ENCODE assay signal across 19 cellular contexts in genomic region chr14:64733321-64733720, GRCh38. TPM values are rescaled to one million over a fixed set of nuclear protein-coding genes. Genes with fewer than 3 reads are reported as not detected.
DNase-seq lines count a peak whose midpoint lies in the region; ATAC-seq, FAIRE-seq and TF ChIP-seq lines count a peak whose summit lies in the region.
"Had no signal": no experiment of that assay in that cellular context is flagged by ENCODE, and none has a peak within 500 bp of the region (broad histone marks: within the 10 kb centered on the region; RNA-seq: fewer than 3 reads in every experiment).

No MANE protein-coding gene starts in this region.

- no peaks in the 10 kb centered on the region for H3K9me3 Mint-ChIP-seq in chondrocyte (ENCODE audit: low read depth)
- no peaks in the 10 kb centered on the region for H3K9me3 Mint-ChIP-seq in natural killer cell
- H3K9me3 Mint-ChIP-seq: CD4-positive, CD25-positive, alpha-beta regulatory T cell had no signal

- FAIRE-seq in HepG2 (lab: Jason Lieb, UNC): no peak
- FAIRE-seq: GM12892, H54 had no signal

- H3K4me1 ChIP-seq in right lobe of liver (peaks cover 0 to 9% (median 4%) of the 10 kb centered on the region in 4 donors), HepG2 (ENCODE audit: insufficient read depth, low read length) (peaks cover 18% of the 10 kb centered on the region)

- H3K27ac ChIP-seq in right lobe of liver: no peak overlapping the region
- no peak overlapping the region for H3K27ac ChIP-seq in HepG2 (ENCODE audit: extremely low read length, insufficient read depth, low read length)
- H3K27ac ChIP-seq: Peyer's patch had no signal

- TF ChIP-seq EP300 in HepG2 (IDR thresholded peaks at IDR 0.05; ENCODE audit: low read depth in 2 of 2, low read length in 2 of 2): no peak
- no peak for TF ChIP-seq EP300 in HepG2 (CRISPR knock-in tag; IDR thresholded peaks at IDR 0.05; ENCODE audit: borderline replicate concordance)

- intact Hi-C loops in right lobe of liver (cut with DNase I): no loop called here
- intact Hi-C loops in HepG2 (cut with micrococcal nuclease; ENCODE audit: unreplicated experiment): no loop called here
- intact Hi-C loops in natural killer cell (cut with micrococcal nuclease): no loop called here

- TF ChIP-seq RAD21 in HepG2 (CRISPR knock-in tag; IDR thresholded peaks at IDR 0.05): no peak

- BruUV-seq in HepG2 (replicated peaks; lab: Mats Ljungman, UMichigan): no TSS peak

- H2AFZ ChIP-seq in HepG2 (ENCODE audit: low read length): no peak overlapping the region

- CTCF ChIA-PET in HepG2 (lab: Yijun Ruan, JAX; ENCODE audit: low intra/inter-chr PET ratio, low total read pairs): no interaction called here

- H3K4me3 Mint-ChIP-seq in chondrocyte (ENCODE audit: unreplicated experiment) (no peak overlapping the region), natural killer cell (peak overlapping the region; percentile 49)

- H4K20me1 ChIP-seq in HepG2 (ENCODE audit: insufficient read depth, low read length): no peaks in the 10 kb centered on the region

- no peaks in the 10 kb centered on the region for H3K27me3 Mint-ChIP-seq in chondrocyte (ENCODE audit: low read depth)
- no peaks in the 10 kb centered on the region for H3K27me3 Mint-ChIP-seq in natural killer cell (ENCODE audit: low read depth in 2 of 2)
- H3K27me3 Mint-ChIP-seq: CD4-positive, CD25-positive, alpha-beta regulatory T cell had no signal

- H3K9me3 ChIP-seq in right lobe of liver (no peaks in the 10 kb centered on the region), HepG2 (ENCODE audit: low read length) (no peaks in the 10 kb centered on the region), MG63 (no peaks in the 10 kb centered on the region)
- H3K9me3 ChIP-seq: Peyer's patch had no signal

- WGBS in right lobe of liver (ENCODE audit: insufficient coverage, low coverage, low lambda C conversion rate, missing lambda C conversion rate): 84% methylated on average over 9 of the region's 11 CpGs
- WGBS in HepG2 (ENCODE audit: low lambda C conversion rate): 94% methylated on average over 11 of the region's 11 CpGs

- no peaks in the 10 kb centered on the region for H3K27me3 ChIP-seq in right lobe of liver
- no peaks in the 10 kb centered on the region for H3K27me3 ChIP-seq in HepG2 (ENCODE audit: control insufficient read depth in 1 of 2, insufficient read depth in 2 of 2, low read length in 2 of 2)
- H3K27me3 ChIP-seq in MG63: no peaks in the 10 kb centered on the region
- H3K27me3 ChIP-seq: Peyer's patch had no signal

- peaks cover 0 to 29% (median 5%) of the 10 kb centered on the region in 4 donors for H3K36me3 ChIP-seq in right lobe of liver
- H3K36me3 ChIP-seq in HepG2 (replicated peaks in 1 of 2; ENCODE audit: control insufficient read depth in 1 of 2, insufficient read depth in 2 of 2, low read length in 2 of 2): peaks cover 4 to 10% of the 10 kb centered on the region in 2 experiments; a peak in 3 of 5 replicates
- H3K36me3 ChIP-seq in MG63: no peaks in the 10 kb centered on the region; the same call in none of the 2 replicates

- H3K27ac Mint-ChIP-seq in chondrocyte (ENCODE audit: unreplicated experiment): no peak overlapping the region
- H3K27ac Mint-ChIP-seq in natural killer cell: peak overlapping the region; percentile 63 to 72

- ATAC-seq in right lobe of liver (no peak), HepG2 (no peak), natural killer cell (no peak), HG03196 (IDR thresholded peaks at IDR 0.05; ENCODE audit: unreplicated experiment) (no peak), GM18861 (IDR thresholded peaks at IDR 0.05; ENCODE audit: unreplicated experiment) (no peak)

- H3K36me3 Mint-ChIP-seq in chondrocyte (ENCODE audit: low read depth) (peaks cover 44% of the 10 kb centered on the region), natural killer cell (no peaks in the 10 kb centered on the region)
- H3K36me3 Mint-ChIP-seq: CD4-positive, CD25-positive, alpha-beta regulatory T cell had no signal

- H3K79me2 ChIP-seq in HepG2 (ENCODE audit: insufficient read depth, low read length): no peaks in the 10 kb centered on the region

- no peak overlapping the region for H3K4me2 ChIP-seq in HepG2 (ENCODE audit: low read depth, low read length)

- TF ChIP-seq POLR2A in right lobe of liver (IDR thresholded peaks at IDR 0.05) (no peak), HepG2 (IDR thresholded peaks at IDR 0.05; ENCODE audit: insufficient read depth in 1 of 2, low read depth in 2 of 2, low read length in 2 of 2) (no peak)

- H3K4me1 Mint-ChIP-seq in chondrocyte (ENCODE audit: low read depth): peaks cover 15% of the 10 kb centered on the region
- H3K4me1 Mint-ChIP-seq in natural killer cell: peaks cover 53 to 57% of the 10 kb centered on the region in 2 donors

- TF ChIP-seq CTCF in right lobe of liver (IDR thresholded peaks at IDR 0.05): no peak
- no peak for TF ChIP-seq CTCF in HepG2 (CRISPR knock-in tag; IDR thresholded peaks at IDR 0.05)
- no peak for TF ChIP-seq CTCF in chondrocyte (IDR thresholded peaks at IDR 0.05)
- no peak for TF ChIP-seq CTCF in natural killer cell (IDR thresholded peaks at IDR 0.05)

- in situ Hi-C loops in HepG2 (cut with HindIII; ENCODE audit: extremely low pct_ligation_motif_present, low pct_unique_long_range_greater_than_20kb): no loop called here

- H3K4me3 ChIP-seq in right lobe of liver: no peak overlapping the region
- H3K4me3 ChIP-seq in HepG2 (replicated peaks in 1 of 3; ENCODE audit: insufficient read depth in 1 of 3, low read depth in 2 of 3, low read length in 3 of 3): no peak overlapping the region
- no peak overlapping the region for H3K4me3 ChIP-seq in MG63
- H3K4me3 ChIP-seq: Peyer's patch had no signal

- POLR2A ChIA-PET in HepG2 (lab: Yijun Ruan, JAX): no interaction called here

- H3K9ac ChIP-seq in HepG2 (ENCODE audit: insufficient read depth, low read depth, low read length): no peak overlapping the region

- DNase-seq in right lobe of liver: peak in 2 of 3 donors; percentile 7 to 17
- no peak for DNase-seq in HepG2 (ENCODE audit: low spot score)
- peak; percentile 46 for DNase-seq in chondrocyte (ENCODE audit: low spot score)
- DNase-seq in natural killer cell: no peak
- no peak for DNase-seq in NAMALWA (ENCODE audit: low spot score)
- no peak for DNase-seq in MG63
- DNase-seq: AML-193; CD4-positive, CD25-positive, alpha-beta regulatory T cell; DND-41; GDM1; Kasumi-1; NCI-H1436; NCI-H2029 treated with DMSO at 0.1 percent for 48 hours; NCI-H510A treated with DMSO at 0.1 percent for 48 hours had no signal

TF ChIP-seq in HepG2, 621 proteins besides CTCF, POLR2A, EP300 and RAD21 (continues in another document):
- TF ChIP-seq GATA4 (IDR thresholded peaks at IDR 0.05; ENCODE audit: borderline replicate concordance, low read depth): no peak
- no peak for TF ChIP-seq CC2D1A (CRISPR knock-in tag; IDR thresholded peaks at IDR 0.05)

RNA-seq across cellular contexts. Expression of gene PLEKHG3, which starts 29.1 kb away (rescaled TPM):
- 10 to 100 TPM; 25.4 to 49.1 (median 28.0) TPM for total RNA-seq in right lobe of liver
- total RNA-seq in HepG2 (2016; rRNA removed; fragmentation: Illumina TruSeq; extraction: Trizol): 9.5 and 9.8 TPM in 2 replicates
- 0.61 and 0.88 TPM in 2 replicates for total RNA-seq in HepG2 (2016; cell fraction: cytosol; rRNA removed; fragmentation: Illumina TruSeq; extraction: Trizol; ENCODE audit: low read depth)
- total RNA-seq in HepG2 (2016; cell fraction: insoluble cytoplasmic fraction; rRNA removed; fragmentation: Illumina TruSeq; extraction: Trizol): 7.2 and 11.8 TPM in 2 replicates
- total RNA-seq in HepG2 (2016; cell fraction: membrane; rRNA removed; fragmentation: Illumina TruSeq; extraction: Trizol): 5.6 and 6.4 TPM in 2 replicates
- total RNA-seq in HepG2 (2016; cell fraction: nucleus; rRNA removed; fragmentation: Illumina TruSeq; extraction: Trizol): 9.3 and 10.4 TPM in 2 replicates
- polyA plus RNA-seq in HepG2 (2011; rRNA removed): 7.1 and 7.2 TPM in 2 replicates
- polyA plus RNA-seq in HepG2 (2011; cell fraction: cytosol; rRNA removed): 2.7 and 5.6 TPM in 2 replicates
- polyA plus RNA-seq in HepG2 (2011; cell fraction: nucleus; rRNA removed): 13.8 and 16.9 TPM in 2 replicates
- polyA plus RNA-seq in HepG2 (2012): 5.4 and 8.7 TPM in 2 replicates
- 0.60 and 0.61 TPM in 2 replicates for polyA plus RNA-seq in HepG2 (2016; cell fraction: cytosol; fragmentation: Illumina TruSeq; extraction: Trizol; ENCODE audit: low read depth)
- 6.0 and 8.8 TPM in 2 replicates for polyA plus RNA-seq in HepG2 (2016; cell fraction: insoluble cytoplasmic fraction; fragmentation: Illumina TruSeq; extraction: Trizol; ENCODE audit: low read depth)
- polyA plus RNA-seq in HepG2 (2016; cell fraction: membrane; fragmentation: Illumina TruSeq; extraction: Trizol; ENCODE audit: low read depth): 2.1 and 2.2 TPM in 2 replicates
- 28.5 and 30.1 TPM in 2 replicates for polyA plus RNA-seq in HepG2 (2016; cell fraction: nucleus; fragmentation: Illumina TruSeq; extraction: Trizol; ENCODE audit: insufficient read depth, low read depth)
- polyA minus RNA-seq in HepG2 (2011; rRNA and poly(A)+ RNA removed; ENCODE audit: low replicate concordance): 9.5 and 51.9 TPM in 2 replicates
- 4.6 and 5.4 TPM in 2 replicates for polyA minus RNA-seq in HepG2 (2011; cell fraction: cytosol; rRNA and poly(A)+ RNA removed)
- 5.1 and 12.0 TPM in 2 replicates for polyA minus RNA-seq in HepG2 (2011; cell fraction: nucleus; rRNA and poly(A)+ RNA removed)
- 46.3 to 133 TPM (median 131 TPM) in 3 replicates for total RNA-seq in chondrocyte
- 100 to 1,000 TPM; 184 to 285 (median 225) TPM for total RNA-seq in natural killer cell
- 20.2 and 24.1 TPM in 2 replicates for total RNA-seq in MG63 (2014; rRNA removed; shearing (Covaris generic); ENCODE audit: low replicate concordance)

Comparison
In these comparisons a context has a peak if more than half of its experiments do, and no peak if none do; other contexts are left out.
1. DNase-seq: peak in right lobe of liver (2 of 3) and chondrocyte (single experiment); none in HepG2 (single experiment), natural killer cell (single experiment), NAMALWA (single experiment) and MG63 (single experiment).